Comparison of ENCODE assay signal across 25 cellular contexts in genomic region chr10:7971949-7972348, GRCh38.
"Had no signal": no experiment of that assay in that cellular context is flagged by ENCODE, and none has a peak within 500 bp of the region (broad histone marks: within the 10 kb centered on the region; RNA-seq: fewer than 3 reads in every experiment).

No MANE protein-coding gene starts in this region.

- H3K27me3 ChIP-seq: adrenal gland, SJSA1 had no signal

- H3K4me1 ChIP-seq: adrenal gland, SJSA1 had no signal

- H3K27ac ChIP-seq: adrenal gland, SJSA1, VCaP had no signal

- H3K9me3 ChIP-seq: adrenal gland, SJSA1 had no signal

- DNase-seq: activated CD4-positive, alpha-beta memory T cell treated with anti-CD3 and anti-CD28 coated beads, Interleukin-2, amount 10 ng/mL, durations not matched to agents 7 days and 5 days; activated CD4-positive, alpha-beta T cell treated with anti-CD3 and anti-CD28 coated beads for 36 hours; activated CD4-positive, alpha-beta T cell treated with anti-CD3 and anti-CD28 coated beads, Interleukin-2, amount 50 U/mL, for 1 hour; activated CD4-positive, CD25-positive, alpha-beta regulatory T cell; activated CD8-positive, alpha-beta memory T cell treated with anti-CD3 and anti-CD28 coated beads, Interleukin-2, amount 50 U/mL, for 4 hours; activated naive CD4-positive, alpha-beta T cell treated with anti-CD3 and anti-CD28 coated beads, Interleukin-2, amount 50 U/mL, for 16 hours; activated naive CD8-positive, alpha-beta T cell treated with anti-CD3 and anti-CD28 coated beads, Interleukin-2, amount 10 ng/mL, durations not matched to agents 7 days and 5 days; activated T-cell treated with anti-CD3 and anti-CD28 coated beads, Interleukin-2, amount 50 U/mL, for 72 hours; adrenal gland; anterior cingulate cortex; cerebellar nuclear complex; NCI-H1048; NCI-H146; NCI-H1930; NCI-H2171; NCI-H226; NCI-H510A; NCI-H69; NK-92 treated with Interleukin-12 subunit alpha and Interleukin-12 subunit beta, amount 100 ng/mL, for 24 hours; OCI-M1; SHP77; T-cell had no signal

- H3K4me3 ChIP-seq: adrenal gland, SJSA1 had no signal

- H3K36me3 ChIP-seq: adrenal gland, SJSA1 had no signal

- ATAC-seq: activated CD4-positive, alpha-beta T cell treated with anti-CD3 and anti-CD28 coated beads for 36 hours; activated T-cell treated with anti-CD3 and anti-CD28 coated beads, Interleukin-2, amount 50 U/mL, for 72 hours; Panc1; T-cell had no signal
